Comparison of ENCODE assay signal across 18 cellular contexts in genomic region chr5:74342948-74343682, GRCh38.
DNase-seq lines count a peak whose midpoint lies in the region; ATAC-seq and TF ChIP-seq lines count a peak whose summit lies in the region.
"Had no signal": no experiment of that assay in that cellular context is flagged by ENCODE, and none has a peak within 500 bp of the region (broad histone marks: within the 10 kb centered on the region; RNA-seq: fewer than 3 reads in every experiment).

No MANE protein-coding gene starts in this region.

- no peaks in the 10 kb centered on the region for H3K9me3 Mint-ChIP-seq in CD4-positive, alpha-beta T cell

- intact Hi-C loops in CD4-positive, alpha-beta T cell (cut with DNase I, micrococcal nuclease): no loop called here

- no peaks in the 10 kb centered on the region for H3K36me3 ChIP-seq in parathyroid adenoma (ENCODE audit: control insufficient read depth, insufficient read depth, low read length)
- H3K36me3 ChIP-seq: heart left ventricle had no signal

- POLR2A ChIA-PET in CD4-positive, alpha-beta T cell (lab: Charles Lee): no interaction called here

- no peaks in the 10 kb centered on the region for H3K36me3 Mint-ChIP-seq in CD4-positive, alpha-beta T cell (ENCODE audit: low read depth)
- H3K36me3 Mint-ChIP-seq: activated CD4-positive, alpha-beta memory T cell treated with anti-CD3 and anti-CD28 coated beads for 36 hours; CD14-positive monocyte had no signal

- CTCF ChIA-PET in CD4-positive, alpha-beta T cell (lab: Charles Lee): no interaction called here

- no peak overlapping the region for H3K27ac ChIP-seq in parathyroid adenoma
- no peak overlapping the region for H3K27ac ChIP-seq in CD4-positive, alpha-beta T cell (ENCODE audit: low read depth, low read length)
- H3K27ac ChIP-seq: 22Rv1, heart left ventricle, testis had no signal

- peak overlapping the region; percentile 9 for H2AFZ ChIP-seq in parathyroid adenoma

- no peaks in the 10 kb centered on the region for H3K9me3 ChIP-seq in parathyroid adenoma (ENCODE audit: control insufficient read depth, low read length)
- H3K9me3 ChIP-seq in CD4-positive, alpha-beta T cell (ENCODE audit: control insufficient read depth, low read length): no peaks in the 10 kb centered on the region
- H3K9me3 ChIP-seq: testis had no signal

- no peaks in the 10 kb centered on the region for H3K79me2 ChIP-seq in parathyroid adenoma

- H3K4me1 Mint-ChIP-seq in CD4-positive, alpha-beta T cell (ENCODE audit: low read depth): no peaks in the 10 kb centered on the region
- H3K4me1 Mint-ChIP-seq: H9 had no signal

- H3K27me3 ChIP-seq in parathyroid adenoma (ENCODE audit: control insufficient read depth, insufficient read depth, low read length): no peaks in the 10 kb centered on the region
- H3K27me3 ChIP-seq in CD4-positive, alpha-beta T cell (ENCODE audit: control insufficient read depth, insufficient read depth, low read length): no peaks in the 10 kb centered on the region
- H3K27me3 ChIP-seq: heart left ventricle, testis had no signal

- TF ChIP-seq CTCF in choroid plexus epithelial cell (conservative IDR thresholded peaks at IDR 0.05; ENCODE audit: low read depth, low read length) (no peak), parathyroid adenoma (IDR thresholded peaks at IDR 0.05) (no peak)
- TF ChIP-seq CTCF in CD4-positive, alpha-beta T cell (IDR thresholded peaks at IDR 0.05): no peak

- no peak for ATAC-seq in CD4-positive, alpha-beta T cell (ENCODE audit: poor library complexity)
- ATAC-seq: heart left ventricle had no signal

- H3K4me1 ChIP-seq in parathyroid adenoma: peaks cover 15% of the 10 kb centered on the region
- H3K4me1 ChIP-seq: testis had no signal

- H3K27me3 Mint-ChIP-seq in CD4-positive, alpha-beta T cell: no peaks in the 10 kb centered on the region

- no peak overlapping the region for H3K4me3 Mint-ChIP-seq in CD4-positive, alpha-beta T cell
- H3K4me3 Mint-ChIP-seq: activated CD4-positive, alpha-beta memory T cell treated with anti-CD3 and anti-CD28 coated beads for 36 hours; CD14-positive monocyte; H9 had no signal

- DNase-seq in DMS 273 (lab: John Stamatoyannopoulos, UW; ENCODE audit: unreplicated experiment) (peak; percentile 44), DMS 273 treated with DMSO at 0.1 percent for 48 hours (lab: John Stamatoyannopoulos, UW) (no peak), NCI-H446 treated with DMSO at 0.1 percent for 48 hours (lab: John Stamatoyannopoulos, UW) (peak; percentile 51), choroid plexus epithelial cell (ENCODE audit: low read depth) (peak; percentile 78)
- no peak for DNase-seq in activated CD8-positive, alpha-beta memory T cell treated with anti-CD3 and anti-CD28 coated beads, Interleukin-2, amount 50 U/mL, for 48 hours
- DNase-seq in CD4-positive, alpha-beta T cell: no peak
- DNase-seq in activated CD4-positive, alpha-beta T cell treated with anti-CD3 and anti-CD28 coated beads for 1 hour: no peak
- DNase-seq: activated CD4-positive, alpha-beta memory T cell treated with anti-CD3 and anti-CD28 coated beads for 36 hours; H9; heart left ventricle; islet precursor cell; nucleus accumbens; stimulated activated CD4-positive, alpha-beta T cell treated with anti-CD3 and anti-CD28 coated beads, Interleukin-4, amount 100 ng/mL, for 1 hour; testis had no signal

- H3K4me3 ChIP-seq in choroid plexus epithelial cell (ENCODE audit: low read depth, low read length): no peak overlapping the region
- no peak overlapping the region for H3K4me3 ChIP-seq in parathyroid adenoma (ENCODE audit: low read depth, low read length)
- H3K4me3 ChIP-seq: heart left ventricle, testis had no signal

- H3K4me2 ChIP-seq in parathyroid adenoma (ENCODE audit: low read length): no peak overlapping the region

- H3K27ac Mint-ChIP-seq in CD4-positive, alpha-beta T cell: no peak overlapping the region
- H3K27ac Mint-ChIP-seq: activated CD4-positive, alpha-beta memory T cell treated with anti-CD3 and anti-CD28 coated beads for 36 hours; activated T-helper 2 cell treated with anti-CD3 and anti-CD28 coated beads, Interferon-gamma antibody, Interleukin-2, Interleukin-4, amounts not matched to agents 10 μg/mL and 5 μg/mL and 100 μg/mL, durations not matched to agents 14 hours and 24 hours and 36 hours; CD14-positive monocyte; H9 had no signal

- no peak overlapping the region for H3K9ac ChIP-seq in parathyroid adenoma

Comparison
In these comparisons a context has a peak if more than half of its experiments do, and no peak if none do; other contexts are left out.
1. DNase-seq: peak in DMS 273 (single experiment), NCI-H446 treated with DMSO at 0.1 percent for 48 hours (single experiment) and choroid plexus epithelial cell (single experiment); none in DMS 273 treated with DMSO at 0.1 percent for 48 hours (single experiment), activated CD8-positive, alpha-beta memory T cell treated with anti-CD3 and anti-CD28 coated beads, Interleukin-2, amount 50 U/mL, for 48 hours (single experiment), CD4-positive, alpha-beta T cell (0 of 10) and activated CD4-positive, alpha-beta T cell treated with anti-CD3 and anti-CD28 coated beads for 1 hour (single experiment).